In genomic region chr6:149357726-149358538, GRCh38 we compare ENCODE assay signal across 2 cellular contexts.
A peak's percentile ranks its signal among the peaks of the same experiment; 100 is the strongest.
TF ChIP-seq lines count a peak whose summit lies in the region.

No MANE protein-coding gene starts in this region.

TF ChIP-seq in GM23338, 12 proteins besides CTCF, POLR2A, EP300 and RAD21:
- no peak for TF ChIP-seq ZNF331 (CRISPR knock-in tag; IDR thresholded peaks at IDR 0.05; ENCODE audit: low read depth)
- TF ChIP-seq NANOG (IDR thresholded peaks at IDR 0.05; ENCODE audit: borderline replicate concordance), result no peak
- TF ChIP-seq ZNF114 (CRISPR knock-in tag; IDR thresholded peaks at IDR 0.05), result no peak
- TF ChIP-seq, protein P1, sequence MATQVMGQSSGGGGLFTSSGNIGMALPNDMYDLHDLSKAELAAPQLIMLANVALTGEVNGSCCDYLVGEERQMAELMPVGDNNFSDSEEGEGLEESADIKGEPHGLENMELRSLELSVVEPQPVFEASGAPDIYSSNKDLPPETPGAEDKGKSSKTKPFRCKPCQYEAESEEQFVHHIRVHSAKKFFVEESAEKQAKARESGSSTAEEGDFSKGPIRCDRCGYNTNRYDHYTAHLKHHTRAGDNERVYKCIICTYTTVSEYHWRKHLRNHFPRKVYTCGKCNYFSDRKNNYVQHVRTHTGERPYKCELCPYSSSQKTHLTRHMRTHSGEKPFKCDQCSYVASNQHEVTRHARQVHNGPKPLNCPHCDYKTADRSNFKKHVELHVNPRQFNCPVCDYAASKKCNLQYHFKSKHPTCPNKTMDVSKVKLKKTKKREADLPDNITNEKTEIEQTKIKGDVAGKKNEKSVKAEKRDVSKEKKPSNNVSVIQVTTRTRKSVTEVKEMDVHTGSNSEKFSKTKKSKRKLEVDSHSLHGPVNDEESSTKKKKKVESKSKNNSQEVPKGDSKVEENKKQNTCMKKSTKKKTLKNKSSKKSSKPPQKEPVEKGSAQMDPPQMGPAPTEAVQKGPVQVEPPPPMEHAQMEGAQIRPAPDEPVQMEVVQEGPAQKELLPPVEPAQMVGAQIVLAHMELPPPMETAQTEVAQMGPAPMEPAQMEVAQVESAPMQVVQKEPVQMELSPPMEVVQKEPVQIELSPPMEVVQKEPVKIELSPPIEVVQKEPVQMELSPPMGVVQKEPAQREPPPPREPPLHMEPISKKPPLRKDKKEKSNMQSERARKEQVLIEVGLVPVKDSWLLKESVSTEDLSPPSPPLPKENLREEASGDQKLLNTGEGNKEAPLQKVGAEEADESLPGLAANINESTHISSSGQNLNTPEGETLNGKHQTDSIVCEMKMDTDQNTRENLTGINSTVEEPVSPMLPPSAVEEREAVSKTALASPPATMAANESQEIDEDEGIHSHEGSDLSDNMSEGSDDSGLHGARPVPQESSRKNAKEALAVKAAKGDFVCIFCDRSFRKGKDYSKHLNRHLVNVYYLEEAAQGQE (IDR thresholded peaks at IDR 0.05; ENCODE audit: unreplicated experiment), result no peak
- TF ChIP-seq EZH2phosphoT487 (IDR thresholded peaks at IDR 0.05; ENCODE audit: unreplicated experiment), result no peak
- TF ChIP-seq ZNF462 (CRISPR knock-in tag; IDR thresholded peaks at IDR 0.05), result no peak
- TF ChIP-seq EZH2 (IDR thresholded peaks at IDR 0.05; ENCODE audit: low read depth, unreplicated experiment), result no peak
- no peak for TF ChIP-seq POLR2AphosphoS5 (IDR thresholded peaks at IDR 0.05; ENCODE audit: low read depth)
- TF ChIP-seq, protein P2, sequence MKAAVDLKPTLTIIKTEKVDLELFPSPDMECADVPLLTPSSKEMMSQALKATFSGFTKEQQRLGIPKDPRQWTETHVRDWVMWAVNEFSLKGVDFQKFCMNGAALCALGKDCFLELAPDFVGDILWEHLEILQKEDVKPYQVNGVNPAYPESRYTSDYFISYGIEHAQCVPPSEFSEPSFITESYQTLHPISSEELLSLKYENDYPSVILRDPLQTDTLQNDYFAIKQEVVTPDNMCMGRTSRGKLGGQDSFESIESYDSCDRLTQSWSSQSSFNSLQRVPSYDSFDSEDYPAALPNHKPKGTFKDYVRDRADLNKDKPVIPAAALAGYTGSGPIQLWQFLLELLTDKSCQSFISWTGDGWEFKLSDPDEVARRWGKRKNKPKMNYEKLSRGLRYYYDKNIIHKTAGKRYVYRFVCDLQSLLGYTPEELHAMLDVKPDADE (IDR thresholded peaks at IDR 0.05), result no peak
- no peak for TF ChIP-seq CREB1 (CRISPR knock-in tag; IDR thresholded peaks at IDR 0.05; ENCODE audit: low read depth)
- no peak for TF ChIP-seq STAT1 (IDR thresholded peaks at IDR 0.05; ENCODE audit: unreplicated experiment)
- no peak for TF ChIP-seq JUNB (IDR thresholded peaks at IDR 0.05; ENCODE audit: unreplicated experiment)

TF ChIP-seq in H1, 55 proteins besides CTCF, POLR2A, EP300 and RAD21:
- TF ChIP-seq SRF (IDR thresholded peaks at IDR 0.05; ENCODE audit: low read depth, low read length) (no peak), TAF1 (IDR thresholded peaks at IDR 0.05; ENCODE audit: low read depth, low read length) (no peak), BACH1 (IDR thresholded peaks at IDR 0.05; ENCODE audit: low read length) (peak; percentile 58; the same call in 1 of the 2 replicates)
